In the genomic region with DNA sequence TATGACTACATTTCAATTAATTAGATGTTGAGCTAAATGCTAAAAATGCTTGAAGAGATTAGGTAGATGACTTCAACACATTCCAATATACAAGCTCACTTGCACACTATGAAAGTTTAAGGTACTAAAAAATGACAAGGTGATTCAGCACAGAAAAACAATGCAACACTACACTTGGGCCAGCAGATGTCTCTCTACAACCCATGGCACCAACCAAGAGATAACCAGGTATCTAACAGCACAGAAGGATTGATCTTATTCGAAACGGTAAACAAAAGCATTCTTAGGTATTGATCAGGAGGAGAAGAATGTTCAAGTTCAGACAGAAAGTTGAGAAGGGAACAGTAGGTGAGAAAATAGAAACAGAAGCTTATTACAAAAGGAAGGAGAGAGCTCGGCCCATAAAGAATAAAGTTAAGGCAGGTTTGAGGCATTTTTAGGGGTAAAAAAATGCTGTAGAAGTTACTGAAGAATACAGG, we compare ENCODE assay signal across 8 cellular contexts.
DNase-seq lines count a peak whose midpoint lies in the region; ATAC-seq lines count a peak whose summit lies in the region.

No MANE protein-coding gene starts in this region.

- peak; percentile 67 for ATAC-seq in HG02642 (IDR thresholded peaks at IDR 0.05; ENCODE audit: poor library complexity, unreplicated experiment)
- ATAC-seq in GM18519 (IDR thresholded peaks at IDR 0.05; ENCODE audit: low FRiP score, unreplicated experiment), result no peak
- ATAC-seq in HG03108 (IDR thresholded peaks at IDR 0.05; ENCODE audit: unreplicated experiment), result no peak

- DNase-seq in SIG-M5 treated with dmso at 0.1 percent for 504 hours (lab: John Stamatoyannopoulos, UW; ENCODE audit: unreplicated experiment) (peak; percentile 50), SIG-M5 (lab: John Stamatoyannopoulos, UW) (no peak), NCI-H526 (lab: John Stamatoyannopoulos, UW) (peak; percentile 24 to 55), lung microvascular endothelial cell (ENCODE audit: low read depth in 2 of 2) (peak; percentile 62 to 67)
- DNase-seq in central memory CD4-positive, alpha-beta T cell, result peak; percentile 63
